8 cellular contexts compared by ENCODE assay signal in genomic region chr2:106269591-106270291, GRCh38.
DNase-seq lines count a peak whose midpoint lies in the region; ATAC-seq and TF ChIP-seq lines count a peak whose summit lies in the region.

No MANE protein-coding gene starts in this region.

- H3K4me1 ChIP-seq in neuronal stem cell (ENCODE audit: control insufficient read depth in 2 of 2, insufficient read depth in 1 of 2, low read depth in 1 of 2, low read length in 2 of 2): peaks cover 3 to 5% of the 10 kb centered on the region in 2 donors

- no peak overlapping the region for H4K91ac ChIP-seq in neuronal stem cell (ENCODE audit: low read depth, low read length, poor library complexity)

- no peaks in the 10 kb centered on the region for H3K36me3 Mint-ChIP-seq in effector memory CD8-positive, alpha-beta T cell (ENCODE audit: insufficient read depth)

- H3K27me3 ChIP-seq in neuronal stem cell (ENCODE audit: control insufficient read depth in 3 of 3, insufficient read depth in 3 of 3, low read depth in 1 of 3, low read length in 3 of 3): peaks cover 0 to 5% (median 0%) of the 10 kb centered on the region in 3 experiments
- no peaks in the 10 kb centered on the region for H3K27me3 ChIP-seq in brain microvascular endothelial cell (replicated peaks)

- no peak overlapping the region for H3K4ac ChIP-seq in neuronal stem cell (ENCODE audit: low read length)

- H3K4me2 ChIP-seq in neuronal stem cell (ENCODE audit: insufficient read depth, low read length, poor library complexity, severe bottlenecking): peak overlapping the region; percentile 37

- peak overlapping the region; percentile 60 for H3K9ac ChIP-seq in neuronal stem cell (ENCODE audit: low read depth, low read length, poor library complexity)

- H3K4me1 Mint-ChIP-seq in effector memory CD8-positive, alpha-beta T cell (ENCODE audit: low read depth in 2 of 2): peaks cover 17 to 19% of the 10 kb centered on the region in 2 donors

- WGBS in neuronal stem cell (ENCODE audit: extremely low coverage in 2 of 2, insufficient read length in 2 of 2, insufficient replicate concordance in 1 of 2), 2 donors: no CpG with 5 or more reads among the region's 44 CpGs

- H2BK120ac ChIP-seq in neuronal stem cell (ENCODE audit: low read depth, low read length): no peak overlapping the region

- peak overlapping the region; percentile 84 to 88 for H3K4me3 Mint-ChIP-seq in effector memory CD8-positive, alpha-beta T cell

- no peak overlapping the region for H2BK5ac ChIP-seq in neuronal stem cell (ENCODE audit: low read length)

- no peaks in the 10 kb centered on the region for H3K79me1 ChIP-seq in neuronal stem cell (ENCODE audit: low read depth, low read length)

- H3K23ac ChIP-seq in neuronal stem cell (ENCODE audit: low read depth, low read length, poor library complexity): no peak overlapping the region

- no peak for TF ChIP-seq CTCF in brain microvascular endothelial cell (IDR thresholded peaks at IDR 0.05; ENCODE audit: low read depth, low read length, missing control alignments)

- H3K27ac ChIP-seq in neuronal stem cell (replicated peaks; ENCODE audit: low read length) (no peak overlapping the region), brain microvascular endothelial cell (no peak overlapping the region)

- H3K4me3 ChIP-seq in neuronal stem cell (ENCODE audit: low read length in 2 of 2): peak overlapping the region in 1 of 2 donors; percentile 51
- H3K4me3 ChIP-seq in brain microvascular endothelial cell (ENCODE audit: low read depth, low read length): no peak overlapping the region

- H4K8ac ChIP-seq in neuronal stem cell (ENCODE audit: low read depth, low read length): no peak overlapping the region

- no peak overlapping the region for H2AFZ ChIP-seq in neuronal stem cell (ENCODE audit: low read length)

- peak overlapping the region; percentile 25 to 82 for H3K27ac Mint-ChIP-seq in effector memory CD8-positive, alpha-beta T cell

- in situ Hi-C loops in brain microvascular endothelial cell (cut with HindIII; ENCODE audit: low pct_ligation_motif_present, low sequenced_read_pairs): no loop called here

- H3K27me3 Mint-ChIP-seq in effector memory CD8-positive, alpha-beta T cell: peaks cover 14 to 35% of the 10 kb centered on the region in 2 donors

- H2BK15ac ChIP-seq in neuronal stem cell (ENCODE audit: low read length): no peak overlapping the region

- H3K36me3 ChIP-seq in neuronal stem cell (replicated peaks in 1 of 2; ENCODE audit: control insufficient read depth in 2 of 2, insufficient read depth in 2 of 2, low read length in 2 of 2): no peaks in the 10 kb centered on the region
- H3K36me3 ChIP-seq in brain microvascular endothelial cell (replicated peaks): no peaks in the 10 kb centered on the region

- DNase-seq in HuH-7 (ENCODE audit: low spot score): peak; percentile 33
- peak; percentile 18 for DNase-seq in UCSD-AML1 (lab: John Stamatoyannopoulos, UW; ENCODE audit: unreplicated experiment)
- DNase-seq in effector memory CD8-positive, alpha-beta T cell: peak in 2 of 3 experiments; percentile 5 to 17
- DNase-seq in neuronal stem cell (ENCODE audit: low spot score): no peak
- no peak for DNase-seq in HuH-7.5 (ENCODE audit: low spot score)
- DNase-seq in brain microvascular endothelial cell: no peak

- H3K18ac ChIP-seq in neuronal stem cell (ENCODE audit: low read length): peak overlapping the region; percentile 71

- no peaks in the 10 kb centered on the region for H3K9me3 Mint-ChIP-seq in effector memory CD8-positive, alpha-beta T cell

- peaks cover 3 to 23% of the 10 kb centered on the region in 2 donors for H3K9me3 ChIP-seq in neuronal stem cell (replicated peaks in 1 of 2; ENCODE audit: control insufficient read depth in 2 of 2, insufficient read depth in 1 of 2, low read depth in 1 of 2, low read length in 2 of 2)

- H2BK12ac ChIP-seq in neuronal stem cell (ENCODE audit: low read length): no peak overlapping the region

- ATAC-seq in GM19035 (IDR thresholded peaks at IDR 0.05; ENCODE audit: unreplicated experiment): peak; percentile 79
- peak; percentile 42 for ATAC-seq in effector memory CD8-positive, alpha-beta T cell (replicated peaks)
- no peak for ATAC-seq in GM18519 (IDR thresholded peaks at IDR 0.05; ENCODE audit: low FRiP score, unreplicated experiment)

- no peak overlapping the region for H2AK5ac ChIP-seq in neuronal stem cell (ENCODE audit: low read depth, low read length)

- no peak overlapping the region for H3K14ac ChIP-seq in neuronal stem cell (ENCODE audit: low read length)

Comparison
In these comparisons a context has a peak if more than half of its experiments do, and no peak if none do; other contexts are left out.
1. DNase-seq: peak in HuH-7 (single experiment), UCSD-AML1 (single experiment) and effector memory CD8-positive, alpha-beta T cell (2 of 3); none in neuronal stem cell (single experiment), HuH-7.5 (single experiment) and brain microvascular endothelial cell (single experiment).